ENCODE assay signal across 8 cellular contexts in genomic region chr1:113391643-113392271, GRCh38. TPM values are rescaled to one million over a fixed set of nuclear protein-coding genes. Genes with fewer than 3 reads are reported as not detected.
DNase-seq lines count a peak whose midpoint lies in the region; ATAC-seq lines count a peak whose summit lies in the region.

No MANE protein-coding gene starts in this region.

- H3K4me3 Mint-ChIP-seq in activated naive CD8-positive, alpha-beta T cell, result peak overlapping the region; percentile 84
- H3K4me3 Mint-ChIP-seq in immature natural killer cell, result peak overlapping the region; percentile 71 to 86 (median 76)
- peak overlapping the region; percentile 84 for H3K4me3 Mint-ChIP-seq in stimulated activated effector memory CD8-positive, alpha-beta T cell treated with anti-CD3 and anti-CD28 coated beads, Interleukin-12 subunit alpha, Interleukin-12 subunit beta, amount 100 ng/mL, for 72 hours

- peaks cover 8% of the 10 kb centered on the region for H3K27me3 Mint-ChIP-seq in activated naive CD8-positive, alpha-beta T cell
- H3K27me3 Mint-ChIP-seq in immature natural killer cell (ENCODE audit: low read depth in 3 of 3), result peaks cover 6 to 28% (median 11%) of the 10 kb centered on the region in 3 donors

- no peaks in the 10 kb centered on the region for H3K36me3 Mint-ChIP-seq in activated naive CD8-positive, alpha-beta T cell
- no peaks in the 10 kb centered on the region for H3K36me3 Mint-ChIP-seq in immature natural killer cell
- H3K36me3 Mint-ChIP-seq in stimulated activated effector memory CD8-positive, alpha-beta T cell treated with anti-CD3 and anti-CD28 coated beads, Interleukin-12 subunit alpha, Interleukin-12 subunit beta, amount 100 ng/mL, for 72 hours, result no peaks in the 10 kb centered on the region

- peaks cover 18% of the 10 kb centered on the region for H3K4me1 Mint-ChIP-seq in activated naive CD8-positive, alpha-beta T cell (ENCODE audit: low read depth)
- H3K4me1 Mint-ChIP-seq in immature natural killer cell, result peaks cover 15 to 21% of the 10 kb centered on the region in 2 donors
- peaks cover 23% of the 10 kb centered on the region for H3K4me1 Mint-ChIP-seq in stimulated activated effector memory CD8-positive, alpha-beta T cell treated with anti-CD3 and anti-CD28 coated beads, Interleukin-12 subunit alpha, Interleukin-12 subunit beta, amount 100 ng/mL, for 72 hours

- peaks cover 3% of the 10 kb centered on the region for H3K9me3 Mint-ChIP-seq in activated naive CD8-positive, alpha-beta T cell (ENCODE audit: low read depth)
- peaks cover 0 to 3% (median 0%) of the 10 kb centered on the region in 6 donors for H3K9me3 Mint-ChIP-seq in immature natural killer cell
- H3K9me3 Mint-ChIP-seq in stimulated activated effector memory CD8-positive, alpha-beta T cell treated with anti-CD3 and anti-CD28 coated beads, Interleukin-12 subunit alpha, Interleukin-12 subunit beta, amount 100 ng/mL, for 72 hours, result no peaks in the 10 kb centered on the region

- no peak for ATAC-seq in stimulated activated effector memory CD8-positive, alpha-beta T cell treated with anti-CD3 and anti-CD28 coated beads, Interleukin-12 subunit alpha, Interleukin-12 subunit beta, amount 100 ng/mL, for 72 hours

- no peak overlapping the region for H3K27ac Mint-ChIP-seq in activated naive CD8-positive, alpha-beta T cell
- H3K27ac Mint-ChIP-seq in immature natural killer cell, result peak overlapping the region in 1 of 6 donors; percentile 8
- no peak overlapping the region for H3K27ac Mint-ChIP-seq in stimulated activated effector memory CD8-positive, alpha-beta T cell treated with anti-CD3 and anti-CD28 coated beads, Interleukin-12 subunit alpha, Interleukin-12 subunit beta, amount 100 ng/mL, for 72 hours

- DNase-seq in DMS53 treated with DMSO at 0.1 percent for 48 hours (lab: John Stamatoyannopoulos, UW; ENCODE audit: unreplicated experiment), result peak; percentile 74
- DNase-seq in NCI-H1105 (lab: John Stamatoyannopoulos, UW), result peak; percentile 42
- no peak for DNase-seq in immature natural killer cell
- no peak for DNase-seq in stimulated activated effector memory CD8-positive, alpha-beta T cell treated with anti-CD3 and anti-CD28 coated beads, Interleukin-12 subunit alpha, Interleukin-12 subunit beta, amount 100 ng/mL, for 72 hours (ENCODE audit: low spot score in 2 of 2)
- DNase-seq in HuH-7.5 (ENCODE audit: low spot score), result no peak
- DNase-seq in HuH-7 (ENCODE audit: low spot score), result no peak
- no peak for DNase-seq in H4 (ENCODE audit: low spot score)

RNA-seq across cellular contexts. Expression of gene MAGI3, which starts 1.4 kb away (rescaled TPM):
- polyA plus RNA-seq in immature natural killer cell, result under 1 TPM in 1 of 3 donors, not detected in 2; 0.15 TPM
- total RNA-seq in H4 (2014; rRNA removed; shearing (Covaris generic)), result 3.0 and 4.1 TPM in 2 replicates

Comparison
In these comparisons a context has a peak if more than half of its experiments do, and no peak if none do; other contexts are left out.
1. DNase-seq: peak in DMS53 treated with DMSO at 0.1 percent for 48 hours (single experiment) and NCI-H1105 (single experiment); none in immature natural killer cell (0 of 3), stimulated activated effector memory CD8-positive, alpha-beta T cell treated with anti-CD3 and anti-CD28 coated beads, Interleukin-12 subunit alpha, Interleukin-12 subunit beta, amount 100 ng/mL, for 72 hours (0 of 2), HuH-7.5 (single experiment), HuH-7 (single experiment) and H4 (single experiment).
2. Peak in every context shown above with its lines, with median percentiles within 50 percentile points of each other: H3K4me3 Mint-ChIP-seq.